Comparison of ENCODE assay signal across 10 cellular contexts in genomic region chr5:10442581-10442980, GRCh38. TPM values are rescaled to one million over a fixed set of nuclear protein-coding genes. Genes with fewer than 3 reads are reported as not detected.
DNase-seq lines count a peak whose midpoint lies in the region; ATAC-seq lines count a peak whose summit lies in the region.
"Had no signal": no experiment of that assay in that cellular context is flagged by ENCODE, and none has a peak within 500 bp of the region (broad histone marks: within the 10 kb centered on the region; RNA-seq: fewer than 3 reads in every experiment).

No MANE protein-coding gene starts in this region.

- intact Hi-C loops in activated CD4-positive, alpha-beta memory T cell treated with anti-CD3 and anti-CD28 coated beads for 36 hours (cut with micrococcal nuclease), result loop anchor here (5.0 to 10.0 kb wide), 3 partner anchors 122 to 320 kb away; partner anchors contain the start of genes ANKRD33B and DAP
- intact Hi-C loops in head of caudate nucleus (cut with DNase I), result no loop called here

- H3K9me3 Mint-ChIP-seq in stimulated activated naive CD8-positive, alpha-beta T cell treated with anti-CD3 and anti-CD28 coated beads, Interleukin-15, Interleukin-2, amounts not matched to agents 100 ng/mL and 50 ng/mL, for 24 hours, result no peaks in the 10 kb centered on the region
- no peaks in the 10 kb centered on the region for H3K9me3 Mint-ChIP-seq in activated CD4-positive, alpha-beta memory T cell treated with anti-CD3 and anti-CD28 coated beads for 36 hours
- no peaks in the 10 kb centered on the region for H3K9me3 Mint-ChIP-seq in immature natural killer cell

- no peak for DNase-seq in stimulated activated naive CD8-positive, alpha-beta T cell treated with anti-CD3 and anti-CD28 coated beads, Interleukin-15, Interleukin-2, amounts not matched to agents 100 U/mL and 50 U/mL, for 24 hours
- no peak for DNase-seq in activated CD4-positive, alpha-beta memory T cell treated with anti-CD3 and anti-CD28 coated beads for 36 hours
- DNase-seq in immature natural killer cell, result no peak
- no peak for DNase-seq in NCI-H2227 treated with DMSO at 0.1 percent for 48 hours (lab: John Stamatoyannopoulos, UW)
- no peak for DNase-seq in head of caudate nucleus
- no peak for DNase-seq in activated CD4-positive, alpha-beta T cell treated with anti-CD3 and anti-CD28 coated beads for 4 hours
- DNase-seq: DMS79 treated with DMSO at 0.1 percent for 48 hours, T1000 had no signal

- ATAC-seq in stimulated activated naive CD8-positive, alpha-beta T cell treated with anti-CD3 and anti-CD28 coated beads, Interleukin-15, Interleukin-2, amounts not matched to agents 100 U/mL and 50 U/mL, for 24 hours, result no peak
- no peak for ATAC-seq in GM21528 (IDR thresholded peaks at IDR 0.05; ENCODE audit: low FRiP score, unreplicated experiment)

- POLR2A ChIA-PET in activated CD4-positive, alpha-beta memory T cell treated with anti-CD3 and anti-CD28 coated beads for 36 hours (lab: Charles Lee), result no interaction called here

- H3K4me3 Mint-ChIP-seq in stimulated activated naive CD8-positive, alpha-beta T cell treated with anti-CD3 and anti-CD28 coated beads, Interleukin-15, Interleukin-2, amounts not matched to agents 100 ng/mL and 50 ng/mL, for 24 hours, result peak overlapping the region; percentile 82
- peak overlapping the region; percentile 78 for H3K4me3 Mint-ChIP-seq in activated CD4-positive, alpha-beta memory T cell treated with anti-CD3 and anti-CD28 coated beads for 36 hours
- peak overlapping the region; percentile 86 to 89 (median 89) for H3K4me3 Mint-ChIP-seq in immature natural killer cell

- peaks cover 41% of the 10 kb centered on the region for H3K4me1 Mint-ChIP-seq in stimulated activated naive CD8-positive, alpha-beta T cell treated with anti-CD3 and anti-CD28 coated beads, Interleukin-15, Interleukin-2, amounts not matched to agents 100 ng/mL and 50 ng/mL, for 24 hours (ENCODE audit: low read depth)
- H3K4me1 Mint-ChIP-seq in activated CD4-positive, alpha-beta memory T cell treated with anti-CD3 and anti-CD28 coated beads for 36 hours (ENCODE audit: low read depth), result peaks cover 40% of the 10 kb centered on the region
- H3K4me1 Mint-ChIP-seq in immature natural killer cell, result peaks cover 54 to 58% of the 10 kb centered on the region in 2 donors

- H3K36me3 Mint-ChIP-seq in stimulated activated naive CD8-positive, alpha-beta T cell treated with anti-CD3 and anti-CD28 coated beads, Interleukin-15, Interleukin-2, amounts not matched to agents 100 ng/mL and 50 ng/mL, for 24 hours (ENCODE audit: low read depth), result peaks cover 5% of the 10 kb centered on the region
- no peaks in the 10 kb centered on the region for H3K36me3 Mint-ChIP-seq in activated CD4-positive, alpha-beta memory T cell treated with anti-CD3 and anti-CD28 coated beads for 36 hours
- H3K36me3 Mint-ChIP-seq in immature natural killer cell, result peaks cover 0 to 5% (median 0%) of the 10 kb centered on the region in 3 donors

- peaks cover 7% of the 10 kb centered on the region for H3K27me3 Mint-ChIP-seq in stimulated activated naive CD8-positive, alpha-beta T cell treated with anti-CD3 and anti-CD28 coated beads, Interleukin-15, Interleukin-2, amounts not matched to agents 100 ng/mL and 50 ng/mL, for 24 hours
- no peaks in the 10 kb centered on the region for H3K27me3 Mint-ChIP-seq in activated CD4-positive, alpha-beta memory T cell treated with anti-CD3 and anti-CD28 coated beads for 36 hours
- H3K27me3 Mint-ChIP-seq in immature natural killer cell (ENCODE audit: low read depth in 3 of 3), result peaks cover 4 to 8% (median 5%) of the 10 kb centered on the region in 3 donors

- no peak overlapping the region for H3K27ac Mint-ChIP-seq in stimulated activated naive CD8-positive, alpha-beta T cell treated with anti-CD3 and anti-CD28 coated beads, Interleukin-15, Interleukin-2, amounts not matched to agents 100 ng/mL and 50 ng/mL, for 24 hours
- H3K27ac Mint-ChIP-seq in activated CD4-positive, alpha-beta memory T cell treated with anti-CD3 and anti-CD28 coated beads for 36 hours, result no peak overlapping the region
- peak overlapping the region in 3 of 6 donors; percentile 37 to 57 (median 45) for H3K27ac Mint-ChIP-seq in immature natural killer cell

- CTCF ChIA-PET in activated CD4-positive, alpha-beta memory T cell treated with anti-CD3 and anti-CD28 coated beads for 36 hours (lab: Charles Lee), result interaction anchor here (0.8 to 2.8 kb wide), 8 partner anchors 8 to 247 kb away, joined by 3 to 12 read pairs (median 4); no protein-coding TSS in a partner anchor

RNA-seq across cellular contexts. Expression of gene ROPN1L, which starts 0.9 kb away (rescaled TPM):
- total RNA-seq in activated CD4-positive, alpha-beta memory T cell treated with anti-CD3 and anti-CD28 coated beads for 36 hours, result not detected
- 1 to 10 TPM; 4.3 to 9.1 (median 5.8) TPM for polyA plus RNA-seq in immature natural killer cell
